Comparison of ENCODE assay signal across 30 cellular contexts in genomic region chr18:26086959-26087358, GRCh38. TPM values are rescaled to one million over a fixed set of nuclear protein-coding genes. Genes with fewer than 3 reads are reported as not detected.
DNase-seq lines count a peak whose midpoint lies in the region; ATAC-seq, FAIRE-seq and TF ChIP-seq lines count a peak whose summit lies in the region.
"Had no signal": no experiment of that assay in that cellular context is flagged by ENCODE, and none has a peak within 500 bp of the region (broad histone marks: within the 10 kb centered on the region; RNA-seq: fewer than 3 reads in every experiment).

No MANE protein-coding gene starts in this region.

- H4K20me1 ChIP-seq in DND-41 (ENCODE audit: insufficient read depth, low read length) (peaks cover 22% of the 10 kb centered on the region; the same call in 1 of the 2 replicates), OCI-LY1 (ENCODE audit: insufficient read depth, low read length) (no peaks in the 10 kb centered on the region)

- H3K27me3 Mint-ChIP-seq in nephron (ENCODE audit: low read depth), result no peaks in the 10 kb centered on the region
- H3K27me3 Mint-ChIP-seq: activated CD8-positive, alpha-beta memory T cell treated with anti-CD3 and anti-CD28 coated beads, Interleukin-2, amount 10 ng/mL, durations not matched to agents 7 days and 5 days; CD4-positive, alpha-beta memory T cell; stimulated activated naive B cell treated with anti-CD40 and anti-IgM and Interleukin-4, amounts not matched to agents 10 μg/mL and 1 μg/mL and 100 μg/mL, for 72 hours; T-helper 17 cell had no signal

- peaks cover 56% of the 10 kb centered on the region for H3K36me3 ChIP-seq in DND-41 (ENCODE audit: insufficient read depth, low read length)
- peaks cover 56% of the 10 kb centered on the region for H3K36me3 ChIP-seq in OCI-LY1 (ENCODE audit: insufficient read depth, low read length)
- H3K36me3 ChIP-seq: thoracic aorta had no signal

- H3K4me1 Mint-ChIP-seq in nephron, result peaks cover 35% of the 10 kb centered on the region

- peak overlapping the region in 2 of 3 experiments; percentile 27 to 29 for H3K4me3 Mint-ChIP-seq in nephron
- H3K4me3 Mint-ChIP-seq: activated CD8-positive, alpha-beta memory T cell treated with anti-CD3 and anti-CD28 coated beads, Interleukin-2, amount 10 ng/mL, durations not matched to agents 7 days and 5 days; T-helper 17 cell had no signal

- TF ChIP-seq CTCF in DND-41 (IDR thresholded peaks at IDR 0.05; ENCODE audit: borderline replicate concordance, extremely low read depth, low read length, poor library complexity, severe bottlenecking) (no peak), OCI-LY1 (IDR thresholded peaks at IDR 0.05; ENCODE audit: low read length) (no peak), nephron (IDR thresholded peaks at IDR 0.05; ENCODE audit: unreplicated experiment in 3 of 3) (no peak)

- no peak overlapping the region for H2AFZ ChIP-seq in DND-41 (ENCODE audit: low read depth, low read length)
- H2AFZ ChIP-seq in OCI-LY1 (ENCODE audit: low read length), result no peak overlapping the region
- H2AFZ ChIP-seq: parathyroid adenoma had no signal

- no peak overlapping the region for H3K27ac Mint-ChIP-seq in nephron
- H3K27ac Mint-ChIP-seq: activated CD8-positive, alpha-beta memory T cell treated with anti-CD3 and anti-CD28 coated beads, Interleukin-2, amount 10 ng/mL, durations not matched to agents 7 days and 5 days; activated T-cell treated with anti-CD3 and anti-CD28 coated beads, Interleukin-2, amount 50 U/mL, for 72 hours; CD4-positive, alpha-beta memory T cell; stimulated activated naive B cell treated with anti-CD40 and anti-IgM and Interleukin-4, amounts not matched to agents 10 μg/mL and 1 μg/mL and 100 μg/mL, for 72 hours; T-helper 17 cell had no signal

- H3K36me3 Mint-ChIP-seq in nephron (ENCODE audit: low read depth), result peaks cover 49% of the 10 kb centered on the region

- H3K4me2 ChIP-seq in DND-41 (ENCODE audit: insufficient read depth, low read length) (peak overlapping the region; percentile 66; the same call in 1 of the 2 replicates), OCI-LY1 (ENCODE audit: low read length) (peak overlapping the region; percentile 22; the same call in 1 of the 2 replicates)

- no peak overlapping the region for H3K27ac ChIP-seq in DND-41 (ENCODE audit: low read length)
- H3K27ac ChIP-seq in OCI-LY1 (ENCODE audit: low read depth, low read length, poor library complexity, severe bottlenecking), result no peak overlapping the region
- H3K27ac ChIP-seq: left ventricle myocardium inferior, parathyroid adenoma, right atrium auricular region, thoracic aorta had no signal

- H3K27me3 ChIP-seq in DND-41 (ENCODE audit: insufficient read depth, low read length, poor library complexity), result no peaks in the 10 kb centered on the region
- H3K27me3 ChIP-seq in OCI-LY1 (ENCODE audit: insufficient read depth, low read length), result no peaks in the 10 kb centered on the region
- H3K27me3 ChIP-seq: right atrium auricular region had no signal

- H3K9me3 ChIP-seq in DND-41 (ENCODE audit: insufficient read depth, low read length, severe bottlenecking) (no peaks in the 10 kb centered on the region), OCI-LY1 (ENCODE audit: low read length) (no peaks in the 10 kb centered on the region)
- H3K9me3 ChIP-seq: left ventricle myocardium inferior, right atrium auricular region, thoracic aorta had no signal

- H3F3A ChIP-seq in OCI-LY1 (ENCODE audit: insufficient read depth, low read length), result no peaks in the 10 kb centered on the region

- DNase-seq in DND-41 (no peak), frontal cortex (ENCODE audit: low spot score in 2 of 2) (no peak)
- DNase-seq: activated CD4-positive, alpha-beta T cell treated with anti-CD3 and anti-CD28 coated beads, Interleukin-2, amount 50 U/mL, for 1 hour; activated CD8-positive, alpha-beta memory T cell treated with anti-CD3 and anti-CD28 coated beads, Interleukin-2, amount 10 ng/mL, durations not matched to agents 7 days and 5 days; activated naive CD4-positive, alpha-beta T cell treated with anti-CD3 and anti-CD28 coated beads, Interleukin-2, amount 50 U/mL, for 16 hours; activated T-cell treated with anti-CD3 and anti-CD28 coated beads, Interleukin-2, amount 50 U/mL, for 72 hours; aorta; CD4-positive, alpha-beta memory T cell; central memory CD4-positive, alpha-beta T cell; dermis blood vessel endothelial cell; DMS 273 treated with DMSO at 0.1 percent for 48 hours; GF-D8; GOT3; left ventricle myocardium inferior; MM.1S; NCI-H510A treated with DMSO at 0.1 percent for 48 hours; NK-92 treated with Interleukin-12 subunit alpha and Interleukin-12 subunit beta, amount 100 ng/mL, for 24 hours; RPMI8226; stimulated activated CD4-positive, alpha-beta T cell treated with anti-CD3 and anti-CD28 coated beads, Interleukin-4, amount 100 ng/mL, for 1 hour; stimulated activated naive B cell treated with anti-CD40 and anti-IgM and Interleukin-4, amounts not matched to agents 10 μg/mL and 1 μg/mL and 100 μg/mL, for 72 hours; T-helper 17 cell had no signal

- H3K9ac ChIP-seq in DND-41 (ENCODE audit: low read depth, low read length) (no peak overlapping the region), OCI-LY1 (ENCODE audit: low read length) (no peak overlapping the region)
- H3K9ac ChIP-seq: parathyroid adenoma had no signal

- ATAC-seq in DND-41 (ENCODE audit: insufficient read depth, low read depth) (no peak), GM18868 (IDR thresholded peaks at IDR 0.05; ENCODE audit: unreplicated experiment) (peak; percentile 16), GM18867 (IDR thresholded peaks at IDR 0.05; ENCODE audit: unreplicated experiment) (no peak), HG03565 (IDR thresholded peaks at IDR 0.05; ENCODE audit: unreplicated experiment) (no peak)
- ATAC-seq: activated CD8-positive, alpha-beta memory T cell treated with anti-CD3 and anti-CD28 coated beads, Interleukin-2, amount 10 ng/mL, durations not matched to agents 7 days and 5 days; activated T-cell treated with anti-CD3 and anti-CD28 coated beads, Interleukin-2, amount 50 U/mL, for 72 hours; stimulated activated naive B cell treated with anti-CD40 and anti-IgM and Interleukin-4, amounts not matched to agents 10 μg/mL and 1 μg/mL and 100 μg/mL, for 72 hours; T-helper 17 cell had no signal

- no peaks in the 10 kb centered on the region for H3K9me2 ChIP-seq in OCI-LY1 (ENCODE audit: low read depth, low read length)

- no peaks in the 10 kb centered on the region for H3K9me3 Mint-ChIP-seq in nephron
- H3K9me3 Mint-ChIP-seq: activated T-cell treated with anti-CD3 and anti-CD28 coated beads, Interleukin-2, amount 50 U/mL, for 72 hours; CD4-positive, alpha-beta memory T cell; stimulated activated naive B cell treated with anti-CD40 and anti-IgM and Interleukin-4, amounts not matched to agents 10 μg/mL and 1 μg/mL and 100 μg/mL, for 72 hours had no signal

- H3K4me3 ChIP-seq in DND-41 (ENCODE audit: low read depth in 1 of 2, low read length in 2 of 2), result no peak overlapping the region; a peak in 1 of 4 replicates
- H3K4me3 ChIP-seq in OCI-LY1 (ENCODE audit: low read depth, low read length, poor library complexity, severe bottlenecking), result no peak overlapping the region
- H3K4me3 ChIP-seq: right atrium auricular region, thoracic aorta had no signal

- H3K79me2 ChIP-seq in DND-41 (ENCODE audit: insufficient read depth, low read length) (peaks cover 82% of the 10 kb centered on the region), OCI-LY1 (ENCODE audit: insufficient read depth, low read length) (peaks cover 74% of the 10 kb centered on the region)

- FAIRE-seq in frontal cortex (lab: Jason Lieb, UNC), result no peak
- FAIRE-seq: islet of Langerhans had no signal

- H3K4me1 ChIP-seq in DND-41 (ENCODE audit: insufficient read depth, low read length) (peaks cover 33% of the 10 kb centered on the region), OCI-LY1 (ENCODE audit: insufficient read depth, low read length, severe bottlenecking) (peaks cover 34% of the 10 kb centered on the region)
- H3K4me1 ChIP-seq: parathyroid adenoma had no signal

RNA-seq across cellular contexts. Expression of gene SS18, which starts 3.5 kb away (rescaled TPM):
- 49.3 TPM for total RNA-seq in frontal cortex

RNA-seq across cellular contexts. Expression of gene PSMA8, which starts 46.7 kb away (rescaled TPM):
- not detected for total RNA-seq in frontal cortex
- total RNA-seq: aorta, dermis blood vessel endothelial cell, left ventricle myocardium inferior, right atrium auricular region, thoracic aorta had no signal
